In the genomic region with DNA sequence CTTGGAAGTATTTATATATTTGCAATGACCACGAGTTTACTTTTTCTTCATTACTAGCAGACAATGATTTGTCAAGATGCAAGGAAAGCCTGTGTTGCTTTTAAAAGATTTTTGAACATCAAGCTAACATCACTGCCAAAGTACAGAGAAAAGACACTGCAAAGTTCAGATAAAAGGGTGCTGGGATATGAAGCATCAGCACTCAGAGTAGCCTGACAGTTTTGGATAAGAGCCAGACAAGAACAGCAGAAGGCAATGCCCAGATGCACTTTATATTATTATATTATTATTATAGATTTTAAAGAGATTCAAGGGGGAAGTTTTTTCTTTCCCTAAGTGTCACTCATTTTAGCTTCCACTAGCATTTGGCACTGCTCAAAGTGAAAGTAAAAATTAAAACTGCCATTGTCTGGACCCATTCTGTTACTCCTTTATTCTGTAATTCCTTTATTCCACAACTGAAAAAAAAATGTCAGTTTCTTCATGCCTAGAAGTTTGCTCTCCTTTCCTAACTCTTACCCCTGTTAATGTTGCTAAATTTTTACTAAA, we compare ENCODE assay signal across 15 cellular contexts.
DNase-seq lines count a peak whose midpoint lies in the region; ATAC-seq, FAIRE-seq and TF ChIP-seq lines count a peak whose summit lies in the region.
"Had no signal": no experiment of that assay in that cellular context is flagged by ENCODE, and none has a peak within 500 bp of the region (broad histone marks: within the 10 kb centered on the region; RNA-seq: fewer than 3 reads in every experiment).

No MANE protein-coding gene starts in this region.

- no peaks in the 10 kb centered on the region for H3K4me1 Mint-ChIP-seq in T-helper 17 cell

- no peak for DNase-seq in A549 (ENCODE audit: low read depth in 1 of 2, low spot score in 1 of 2)
- no peak for DNase-seq in T-helper 17 cell
- no peak for DNase-seq in left cardiac atrium
- no peak for DNase-seq in NCI-H748 (lab: John Stamatoyannopoulos, UW; ENCODE audit: unreplicated experiment)
- no peak for DNase-seq in cerebellum (ENCODE audit: low spot score)
- no peak for DNase-seq in AG08396 (ENCODE audit: low spot score)
- no peak for DNase-seq in HAP-1 (ENCODE audit: low spot score in 2 of 2)
- DNase-seq: activated CD4-positive, alpha-beta T cell treated with anti-CD3 and anti-CD28 coated beads, Interleukin-2, amount 50 U/mL, for 1 hour; caudate nucleus; NCI-H345 had no signal

- H3K36me3 ChIP-seq in HAP-1 (replicated peaks), result no peaks in the 10 kb centered on the region; the same call in 1 of the 2 replicates
- H3K36me3 ChIP-seq: BLaER1 treated with 17β-estradiol and CSF1 and Interleukin-3, amounts not matched to agents 10 nM and 100 nM had no signal

- peaks cover 25% of the 10 kb centered on the region for H3K27me3 Mint-ChIP-seq in T-helper 17 cell

- H3K27me3 ChIP-seq in HAP-1 (ENCODE audit: low read depth), result no peaks in the 10 kb centered on the region
- H3K27me3 ChIP-seq: BLaER1 treated with 17β-estradiol and CSF1 and Interleukin-3, amounts not matched to agents 10 nM and 100 nM had no signal

- POLR2A ChIA-PET in A549 (lab: Yijun Ruan, JAX), result interaction anchor here (0.5 kb wide), 1 partner anchor 242 kb away, joined by 3 read pairs; no protein-coding TSS in a partner anchor

- in situ Hi-C loops in HAP-1 (cut with MboI; ENCODE audit: low sequenced_read_pairs), result no loop called here

- peak overlapping the region; percentile 12; the same call in 1 of the 3 replicates for H3K4me3 ChIP-seq in A549
- no peak overlapping the region for H3K4me3 ChIP-seq in HAP-1
- H3K4me3 ChIP-seq: BLaER1 treated with 17β-estradiol and CSF1 and Interleukin-3, amounts not matched to agents 10 nM and 100 nM; K562 had no signal

- H3K4me2 ChIP-seq in A549, result peak overlapping the region; percentile 82

- H3K36me3 Mint-ChIP-seq in T-helper 17 cell (ENCODE audit: low read depth), result no peaks in the 10 kb centered on the region

- TF ChIP-seq POLR2A in A549 (IDR thresholded peaks at IDR 0.05; ENCODE audit: low read length), result no peak

- intact Hi-C loops in left cardiac atrium (cut with DNase I), result no loop called here

- CTCF ChIA-PET in A549 (lab: Yijun Ruan, JAX), result interaction anchor here (0.9 to 1.2 kb wide), 2 partner anchors 67 to 124 kb away, joined by 3 to 5 read pairs; no protein-coding TSS in a partner anchor

- no peaks in the 10 kb centered on the region for H3K9me3 ChIP-seq in A549
- no peaks in the 10 kb centered on the region for H3K9me3 ChIP-seq in T-helper 17 cell (ENCODE audit: control insufficient read depth, low read length, poor library complexity, severe bottlenecking)
- H3K9me3 ChIP-seq in HAP-1, result no peaks in the 10 kb centered on the region
- H3K9me3 ChIP-seq: BLaER1 treated with 17β-estradiol and CSF1 and Interleukin-3, amounts not matched to agents 10 nM and 100 nM had no signal

- H3K4me1 ChIP-seq in A549 (peaks cover 67% of the 10 kb centered on the region), HAP-1 (peaks cover 33% of the 10 kb centered on the region)
- H3K4me1 ChIP-seq: BLaER1 treated with 17β-estradiol and CSF1 and Interleukin-3, amounts not matched to agents 10 nM and 100 nM had no signal

- WGBS in A549 (ENCODE audit: missing lambda C conversion rate), result 56% methylated on average over 1 of the region's 1 CpG

- no peak for TF ChIP-seq EP300 in A549 (IDR thresholded peaks at IDR 0.05)

- peak overlapping the region; percentile 51 to 65 for H3K27ac ChIP-seq in A549
- H3K27ac ChIP-seq: BLaER1 treated with 17β-estradiol and CSF1 and Interleukin-3, amounts not matched to agents 10 nM and 100 nM had no signal

- peak overlapping the region; percentile 19 for H3K4me3 Mint-ChIP-seq in T-helper 17 cell

- no peak for TF ChIP-seq RAD21 in A549 (conservative IDR thresholded peaks at IDR 0.05 in 1 of 2, IDR thresholded peaks at IDR 0.05 in 1 of 2)

- ATAC-seq in A549 (no peak), GM19351 (IDR thresholded peaks at IDR 0.05; ENCODE audit: unreplicated experiment) (peak; percentile 50), T-helper 17 cell (no peak), left cardiac atrium (peak; percentile 63 to 64)
- ATAC-seq: K562 had no signal

- TF ChIP-seq CTCF in A549 (IDR thresholded peaks at IDR 0.05), result no peak

- no peak overlapping the region for H3K27ac Mint-ChIP-seq in T-helper 17 cell
- H3K27ac Mint-ChIP-seq: activated T-helper 2 cell treated with anti-CD3 and anti-CD28 coated beads, Interferon-gamma antibody, Interleukin-2, Interleukin-4, amounts not matched to agents 10 μg/mL and 5 μg/mL and 100 μg/mL, durations not matched to agents 14 hours and 24 hours and 36 hours had no signal

- FAIRE-seq in A549 (lab: Jason Lieb, UNC), result no peak
- FAIRE-seq: H1, K562 had no signal

TF ChIP-seq in A549, 52 proteins besides CTCF, POLR2A, EP300 and RAD21:
- TF ChIP-seq, protein P1, sequence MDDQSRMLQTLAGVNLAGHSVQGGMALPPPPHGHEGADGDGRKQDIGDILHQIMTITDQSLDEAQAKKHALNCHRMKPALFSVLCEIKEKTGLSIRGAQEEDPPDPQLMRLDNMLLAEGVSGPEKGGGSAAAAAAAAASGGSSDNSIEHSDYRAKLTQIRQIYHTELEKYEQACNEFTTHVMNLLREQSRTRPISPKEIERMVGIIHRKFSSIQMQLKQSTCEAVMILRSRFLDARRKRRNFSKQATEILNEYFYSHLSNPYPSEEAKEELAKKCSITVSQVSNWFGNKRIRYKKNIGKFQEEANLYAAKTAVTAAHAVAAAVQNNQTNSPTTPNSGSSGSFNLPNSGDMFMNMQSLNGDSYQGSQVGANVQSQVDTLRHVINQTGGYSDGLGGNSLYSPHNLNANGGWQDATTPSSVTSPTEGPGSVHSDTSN (IDR thresholded peaks at IDR 0.05), result no peak
- TF ChIP-seq TP53 (CRISPR knock-in tag; IDR thresholded peaks at IDR 0.05) (no peak), CBX8 (IDR thresholded peaks at IDR 0.05) (no peak), PHF8 (IDR thresholded peaks at IDR 0.05; ENCODE audit: borderline replicate concordance, low read depth) (no peak), KDM1A (IDR thresholded peaks at IDR 0.05; ENCODE audit: low read depth) (no peak), TFCP2L1 (CRISPR knock-in tag; IDR thresholded peaks at IDR 0.05) (no peak), SMC3 (IDR thresholded peaks at IDR 0.05) (no peak), MYC (IDR thresholded peaks at IDR 0.05; ENCODE audit: borderline replicate concordance, low read length) (no peak), ZSCAN20 (CRISPR knock-in tag; IDR thresholded peaks at IDR 0.05) (no peak), RNF2 (IDR thresholded peaks at IDR 0.05; ENCODE audit: borderline replicate concordance, low read depth) (no peak)
- TF ChIP-seq, protein P2, sequence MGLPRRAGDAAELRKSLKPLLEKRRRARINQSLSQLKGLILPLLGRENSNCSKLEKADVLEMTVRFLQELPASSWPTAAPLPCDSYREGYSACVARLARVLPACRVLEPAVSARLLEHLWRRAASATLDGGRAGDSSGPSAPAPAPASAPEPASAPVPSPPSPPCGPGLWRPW (IDR thresholded peaks at IDR 0.05), result no peak

Comparison
In these comparisons a context has a peak if more than half of its experiments do, and no peak if none do; other contexts are left out.
1. ATAC-seq: peak in GM19351 (single experiment) and left cardiac atrium (2 of 2); none in A549 (0 of 2) and T-helper 17 cell (single experiment).